ENCODE assay signal across 8 cellular contexts in the genomic region with DNA sequence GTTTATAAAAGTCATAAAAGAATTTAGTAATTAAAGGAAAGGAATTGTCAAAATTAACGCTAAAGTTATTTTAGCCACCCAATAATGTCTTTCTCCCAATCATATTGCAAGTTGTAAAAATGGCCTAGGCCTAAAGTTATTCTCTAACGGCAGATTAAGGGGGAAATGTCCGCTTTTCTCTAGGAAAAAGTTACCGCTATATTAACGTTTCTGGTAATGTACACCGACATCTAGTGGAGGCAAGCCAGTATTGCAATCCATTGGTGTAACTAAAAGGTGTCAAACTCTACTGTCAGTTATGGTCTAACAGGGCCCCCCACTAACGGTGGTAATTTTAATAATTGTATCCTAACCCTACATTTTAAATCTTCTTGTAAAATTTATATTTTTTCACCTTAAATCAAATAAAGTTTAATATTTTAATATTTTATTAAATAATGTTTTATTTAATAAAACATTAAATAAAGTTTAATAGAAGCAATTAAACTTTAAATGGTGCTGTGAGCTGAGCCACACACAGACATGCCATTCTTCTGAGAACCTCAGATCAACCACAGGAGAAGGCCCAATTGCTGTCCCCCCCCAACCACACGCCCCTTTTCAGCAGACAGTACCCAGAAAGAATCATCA. TPM values are rescaled to one million over a fixed set of nuclear protein-coding genes. Genes with fewer than 3 reads are reported as not detected.
DNase-seq lines count a peak whose midpoint lies in the region; TF ChIP-seq lines count a peak whose summit lies in the region.

No MANE protein-coding gene starts in this region.

- no peaks in the 10 kb centered on the region for H3K4me1 Mint-ChIP-seq in glutamatergic neuron (ENCODE audit: low read depth, unreplicated experiment)

- in situ Hi-C loops in GM13977 (cut with MboI; ENCODE audit: low pct_unique_long_range_greater_than_20kb, low sequenced_read_pairs, unreplicated experiment): no loop called here

- H3K27ac Mint-ChIP-seq in glutamatergic neuron (ENCODE audit: unreplicated experiment): no peak overlapping the region

- H3K4me3 Mint-ChIP-seq in glutamatergic neuron (ENCODE audit: unreplicated experiment): no peak overlapping the region

- peaks cover 2% of the 10 kb centered on the region for H3K9me3 Mint-ChIP-seq in glutamatergic neuron (ENCODE audit: unreplicated experiment)

- H3K27me3 Mint-ChIP-seq in glutamatergic neuron (ENCODE audit: unreplicated experiment): no peaks in the 10 kb centered on the region

- H3K36me3 Mint-ChIP-seq in glutamatergic neuron (ENCODE audit: unreplicated experiment): no peaks in the 10 kb centered on the region

- TF ChIP-seq CTCF in AG09309 (IDR thresholded peaks at IDR 0.05; ENCODE audit: control insufficient read depth, insufficient read depth, low read depth, low read length, missing control alignments): peak; percentile 84
- TF ChIP-seq CTCF in GM13977 (IDR thresholded peaks at IDR 0.05; ENCODE audit: extremely low read depth, insufficient read depth, missing control alignments): peak; percentile 80
- peak; percentile 92 for TF ChIP-seq CTCF in glutamatergic neuron (IDR thresholded peaks at IDR 0.05; ENCODE audit: partially characterized antibody, unreplicated experiment)

- no peak overlapping the region for H3K4me3 ChIP-seq in AG09309 (ENCODE audit: control insufficient read depth, low read depth, low read length)

- DNase-seq in AG09309 (ENCODE audit: low read depth): peak; percentile 8
- DNase-seq in GM13977 (ENCODE audit: low spot score): peak; percentile 36
- peak; percentile 8 for DNase-seq in NCI-H82 treated with DMSO at 0.1 percent for 48 hours (lab: John Stamatoyannopoulos, UW; ENCODE audit: unreplicated experiment)
- DNase-seq in activated T-cell treated with anti-CD3 and anti-CD28 coated beads, Interleukin-2, amount 50 U/mL, for 1 hour: peak; percentile 20
- DNase-seq in glutamatergic neuron: peak; percentile 41
- peak; percentile 9 for DNase-seq in smooth muscle cell of the brain vasculature (ENCODE audit: low read depth, low spot score)
- DNase-seq in anterior cingulate cortex (lab: John Stamatoyannopoulos, UW): no peak
- DNase-seq in DMS114 treated with DMSO at 0.1 percent for 48 hours (lab: John Stamatoyannopoulos, UW; ENCODE audit: unreplicated experiment): no peak

RNA-seq across cellular contexts. Expression of gene ZSCAN5A, which starts 35.9 kb away (rescaled TPM):
- total RNA-seq in glutamatergic neuron (ENCODE audit: unreplicated experiment): 13.1 TPM

RNA-seq across cellular contexts. Expression of gene ZNF582, which starts 42.8 kb away (rescaled TPM):
- total RNA-seq in glutamatergic neuron (ENCODE audit: unreplicated experiment): 7.5 TPM

RNA-seq across cellular contexts. Expression of gene ZNF583, which starts 53.6 kb away (rescaled TPM):
- total RNA-seq in glutamatergic neuron (ENCODE audit: unreplicated experiment): 13.6 TPM

Comparison
In these comparisons a context has a peak if more than half of its experiments do, and no peak if none do; other contexts are left out.
1. DNase-seq: peak in AG09309 (single experiment), GM13977 (single experiment), NCI-H82 treated with DMSO at 0.1 percent for 48 hours (single experiment), activated T-cell treated with anti-CD3 and anti-CD28 coated beads, Interleukin-2, amount 50 U/mL, for 1 hour (single experiment), glutamatergic neuron (single experiment) and smooth muscle cell of the brain vasculature (single experiment); none in anterior cingulate cortex (0 of 58) and DMS114 treated with DMSO at 0.1 percent for 48 hours (single experiment).
2. Peak in every context shown above with its lines, with median percentiles within 50 percentile points of each other: CTCF ChIP-seq.